ENCODE assay signal across 1 cellular context in the genomic region with DNA sequence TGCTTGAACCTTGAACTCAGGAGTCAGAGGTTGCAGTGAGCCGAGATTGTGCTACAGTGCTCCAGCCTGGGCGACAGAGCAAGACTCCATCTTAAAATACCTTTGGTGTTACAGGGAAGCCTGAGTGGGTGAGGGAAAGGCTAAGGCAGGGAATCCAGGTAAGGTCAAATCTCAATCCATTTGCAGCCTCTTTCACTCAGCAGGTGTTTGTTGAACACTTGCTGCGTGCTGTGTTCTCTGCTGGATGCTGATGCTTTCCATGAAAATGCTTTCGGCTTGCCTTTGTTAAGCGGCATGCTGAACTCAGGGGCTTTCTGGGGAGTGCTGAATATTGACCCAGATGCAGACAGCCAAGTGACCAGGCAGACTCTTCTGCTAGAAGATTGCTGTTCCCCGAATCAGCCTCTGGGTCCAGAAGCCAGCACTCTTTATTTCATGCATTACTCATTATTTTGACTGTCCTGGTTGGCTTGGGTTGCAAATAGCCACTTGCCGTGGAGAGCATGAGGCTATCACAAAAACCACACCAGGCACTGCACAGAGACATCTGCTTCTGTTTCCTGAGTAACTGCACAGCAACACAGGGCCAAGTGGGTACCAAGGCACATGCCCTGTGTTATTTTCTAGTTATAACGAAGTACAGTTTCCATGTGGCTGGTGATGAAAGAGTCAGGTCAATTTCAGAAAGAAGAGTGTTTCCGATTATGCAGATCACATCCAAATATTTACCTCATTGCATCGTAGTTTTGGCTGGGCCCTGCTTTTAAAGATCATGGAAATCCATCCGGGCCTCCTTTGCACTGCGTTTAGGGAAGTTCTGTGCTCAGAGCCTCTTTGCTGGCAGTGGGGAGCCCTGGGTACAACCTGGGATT.
TF ChIP-seq lines count a peak whose summit lies in the region.

No MANE protein-coding gene starts in this region.

TF ChIP-seq in GM23338, 12 proteins besides CTCF, POLR2A, EP300 and RAD21:
- TF ChIP-seq, protein P1, sequence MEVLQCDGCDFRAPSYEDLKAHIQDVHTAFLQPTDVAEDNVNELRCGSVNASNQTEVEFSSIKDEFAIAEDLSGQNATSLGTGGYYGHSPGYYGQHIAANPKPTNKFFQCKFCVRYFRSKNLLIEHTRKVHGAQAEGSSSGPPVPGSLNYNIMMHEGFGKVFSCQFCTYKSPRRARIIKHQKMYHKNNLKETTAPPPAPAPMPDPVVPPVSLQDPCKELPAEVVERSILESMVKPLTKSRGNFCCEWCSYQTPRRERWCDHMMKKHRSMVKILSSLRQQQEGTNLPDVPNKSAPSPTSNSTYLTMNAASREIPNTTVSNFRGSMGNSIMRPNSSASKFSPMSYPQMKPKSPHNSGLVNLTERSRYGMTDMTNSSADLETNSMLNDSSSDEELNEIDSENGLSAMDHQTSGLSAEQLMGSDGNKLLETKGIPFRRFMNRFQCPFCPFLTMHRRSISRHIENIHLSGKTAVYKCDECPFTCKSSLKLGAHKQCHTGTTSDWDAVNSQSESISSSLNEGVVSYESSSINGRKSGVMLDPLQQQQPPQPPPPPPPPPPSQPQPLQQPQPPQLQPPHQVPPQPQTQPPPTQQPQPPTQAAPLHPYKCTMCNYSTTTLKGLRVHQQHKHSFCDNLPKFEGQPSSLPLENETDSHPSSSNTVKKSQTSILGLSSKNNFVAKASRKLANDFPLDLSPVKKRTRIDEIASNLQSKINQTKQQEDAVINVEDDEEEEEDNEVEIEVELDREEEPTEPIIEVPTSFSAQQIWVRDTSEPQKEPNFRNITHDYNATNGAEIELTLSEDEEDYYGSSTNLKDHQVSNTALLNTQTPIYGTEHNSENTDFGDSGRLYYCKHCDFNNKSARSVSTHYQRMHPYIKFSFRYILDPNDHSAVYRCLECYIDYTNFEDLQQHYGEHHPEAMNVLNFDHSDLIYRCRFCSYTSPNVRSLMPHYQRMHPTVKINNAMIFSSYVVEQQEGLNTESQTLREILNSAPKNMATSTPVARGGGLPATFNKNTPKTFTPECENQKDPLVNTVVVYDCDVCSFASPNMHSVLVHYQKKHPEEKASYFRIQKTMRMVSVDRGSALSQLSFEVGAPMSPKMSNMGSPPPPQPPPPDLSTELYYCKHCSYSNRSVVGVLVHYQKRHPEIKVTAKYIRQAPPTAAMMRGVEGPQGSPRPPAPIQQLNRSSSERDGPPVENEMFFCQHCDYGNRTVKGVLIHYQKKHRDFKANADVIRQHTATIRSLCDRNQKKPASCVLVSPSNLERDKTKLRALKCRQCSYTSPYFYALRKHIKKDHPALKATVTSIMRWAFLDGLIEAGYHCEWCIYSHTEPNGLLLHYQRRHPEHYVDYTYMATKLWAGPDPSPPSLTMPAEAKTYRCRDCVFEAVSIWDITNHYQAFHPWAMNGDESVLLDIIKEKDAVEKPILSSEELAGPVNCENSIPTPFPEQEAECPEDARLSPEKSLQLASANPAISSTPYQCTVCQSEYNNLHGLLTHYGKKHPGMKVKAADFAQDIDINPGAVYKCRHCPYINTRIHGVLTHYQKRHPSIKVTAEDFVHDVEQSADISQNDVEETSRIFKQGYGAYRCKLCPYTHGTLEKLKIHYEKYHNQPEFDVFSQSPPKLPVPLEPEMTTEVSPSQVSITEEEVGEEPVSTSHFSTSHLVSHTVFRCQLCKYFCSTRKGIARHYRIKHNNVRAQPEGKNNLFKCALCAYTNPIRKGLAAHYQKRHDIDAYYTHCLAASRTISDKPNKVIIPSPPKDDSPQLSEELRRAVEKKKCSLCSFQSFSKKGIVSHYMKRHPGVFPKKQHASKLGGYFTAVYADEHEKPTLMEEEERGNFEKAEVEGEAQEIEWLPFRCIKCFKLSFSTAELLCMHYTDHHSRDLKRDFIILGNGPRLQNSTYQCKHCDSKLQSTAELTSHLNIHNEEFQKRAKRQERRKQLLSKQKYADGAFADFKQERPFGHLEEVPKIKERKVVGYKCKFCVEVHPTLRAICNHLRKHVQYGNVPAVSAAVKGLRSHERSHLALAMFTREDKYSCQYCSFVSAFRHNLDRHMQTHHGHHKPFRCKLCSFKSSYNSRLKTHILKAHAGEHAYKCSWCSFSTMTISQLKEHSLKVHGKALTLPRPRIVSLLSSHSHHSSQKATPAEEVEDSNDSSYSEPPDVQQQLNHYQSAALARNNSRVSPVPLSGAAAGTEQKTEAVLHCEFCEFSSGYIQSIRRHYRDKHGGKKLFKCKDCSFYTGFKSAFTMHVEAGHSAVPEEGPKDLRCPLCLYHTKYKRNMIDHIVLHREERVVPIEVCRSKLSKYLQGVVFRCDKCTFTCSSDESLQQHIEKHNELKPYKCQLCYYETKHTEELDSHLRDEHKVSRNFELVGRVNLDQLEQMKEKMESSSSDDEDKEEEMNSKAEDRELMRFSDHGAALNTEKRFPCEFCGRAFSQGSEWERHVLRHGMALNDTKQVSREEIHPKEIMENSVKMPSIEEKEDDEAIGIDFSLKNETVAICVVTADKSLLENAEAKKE (CRISPR knock-in tag; IDR thresholded peaks at IDR 0.05) = peak; percentile 96
- TF ChIP-seq CREB1 (CRISPR knock-in tag; IDR thresholded peaks at IDR 0.05; ENCODE audit: low read depth) = peak; percentile 58
- TF ChIP-seq ZNF331 (CRISPR knock-in tag; IDR thresholded peaks at IDR 0.05; ENCODE audit: low read depth) = peak; percentile 48
- peak; percentile 99 for TF ChIP-seq NANOG (IDR thresholded peaks at IDR 0.05; ENCODE audit: borderline replicate concordance)
- no peak for TF ChIP-seq ZNF114 (CRISPR knock-in tag; IDR thresholded peaks at IDR 0.05)
- no peak for TF ChIP-seq JUNB (IDR thresholded peaks at IDR 0.05; ENCODE audit: unreplicated experiment)
- TF ChIP-seq STAT1 (IDR thresholded peaks at IDR 0.05; ENCODE audit: unreplicated experiment) = no peak
- TF ChIP-seq POLR2AphosphoS5 (IDR thresholded peaks at IDR 0.05; ENCODE audit: low read depth) = peak; percentile 48
- TF ChIP-seq, protein P2, sequence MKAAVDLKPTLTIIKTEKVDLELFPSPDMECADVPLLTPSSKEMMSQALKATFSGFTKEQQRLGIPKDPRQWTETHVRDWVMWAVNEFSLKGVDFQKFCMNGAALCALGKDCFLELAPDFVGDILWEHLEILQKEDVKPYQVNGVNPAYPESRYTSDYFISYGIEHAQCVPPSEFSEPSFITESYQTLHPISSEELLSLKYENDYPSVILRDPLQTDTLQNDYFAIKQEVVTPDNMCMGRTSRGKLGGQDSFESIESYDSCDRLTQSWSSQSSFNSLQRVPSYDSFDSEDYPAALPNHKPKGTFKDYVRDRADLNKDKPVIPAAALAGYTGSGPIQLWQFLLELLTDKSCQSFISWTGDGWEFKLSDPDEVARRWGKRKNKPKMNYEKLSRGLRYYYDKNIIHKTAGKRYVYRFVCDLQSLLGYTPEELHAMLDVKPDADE (IDR thresholded peaks at IDR 0.05) = peak; percentile 62; the same call in 1 of the 2 replicates
- TF ChIP-seq EZH2phosphoT487 (IDR thresholded peaks at IDR 0.05; ENCODE audit: unreplicated experiment) = no peak
- no peak for TF ChIP-seq EZH2 (IDR thresholded peaks at IDR 0.05; ENCODE audit: low read depth, unreplicated experiment)
- TF ChIP-seq, protein P3, sequence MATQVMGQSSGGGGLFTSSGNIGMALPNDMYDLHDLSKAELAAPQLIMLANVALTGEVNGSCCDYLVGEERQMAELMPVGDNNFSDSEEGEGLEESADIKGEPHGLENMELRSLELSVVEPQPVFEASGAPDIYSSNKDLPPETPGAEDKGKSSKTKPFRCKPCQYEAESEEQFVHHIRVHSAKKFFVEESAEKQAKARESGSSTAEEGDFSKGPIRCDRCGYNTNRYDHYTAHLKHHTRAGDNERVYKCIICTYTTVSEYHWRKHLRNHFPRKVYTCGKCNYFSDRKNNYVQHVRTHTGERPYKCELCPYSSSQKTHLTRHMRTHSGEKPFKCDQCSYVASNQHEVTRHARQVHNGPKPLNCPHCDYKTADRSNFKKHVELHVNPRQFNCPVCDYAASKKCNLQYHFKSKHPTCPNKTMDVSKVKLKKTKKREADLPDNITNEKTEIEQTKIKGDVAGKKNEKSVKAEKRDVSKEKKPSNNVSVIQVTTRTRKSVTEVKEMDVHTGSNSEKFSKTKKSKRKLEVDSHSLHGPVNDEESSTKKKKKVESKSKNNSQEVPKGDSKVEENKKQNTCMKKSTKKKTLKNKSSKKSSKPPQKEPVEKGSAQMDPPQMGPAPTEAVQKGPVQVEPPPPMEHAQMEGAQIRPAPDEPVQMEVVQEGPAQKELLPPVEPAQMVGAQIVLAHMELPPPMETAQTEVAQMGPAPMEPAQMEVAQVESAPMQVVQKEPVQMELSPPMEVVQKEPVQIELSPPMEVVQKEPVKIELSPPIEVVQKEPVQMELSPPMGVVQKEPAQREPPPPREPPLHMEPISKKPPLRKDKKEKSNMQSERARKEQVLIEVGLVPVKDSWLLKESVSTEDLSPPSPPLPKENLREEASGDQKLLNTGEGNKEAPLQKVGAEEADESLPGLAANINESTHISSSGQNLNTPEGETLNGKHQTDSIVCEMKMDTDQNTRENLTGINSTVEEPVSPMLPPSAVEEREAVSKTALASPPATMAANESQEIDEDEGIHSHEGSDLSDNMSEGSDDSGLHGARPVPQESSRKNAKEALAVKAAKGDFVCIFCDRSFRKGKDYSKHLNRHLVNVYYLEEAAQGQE (IDR thresholded peaks at IDR 0.05; ENCODE audit: unreplicated experiment) = no peak
